8 cellular contexts compared by ENCODE assay signal in genomic region chr14:20306079-20306423, GRCh38. TPM values are rescaled to one million over a fixed set of nuclear protein-coding genes. Genes with fewer than 3 reads are reported as not detected.
DNase-seq lines count a peak whose midpoint lies in the region; ATAC-seq and TF ChIP-seq lines count a peak whose summit lies in the region.

No MANE protein-coding gene starts in this region.

- no peak overlapping the region for H3K56ac ChIP-seq in H9 (ENCODE audit: insufficient read length, low read depth, low read length)

- H3K4me2 ChIP-seq in H9 (ENCODE audit: insufficient read depth, insufficient read length, low read length) = no peak overlapping the region

- peaks cover 5 to 11% (median 10%) of the 10 kb centered on the region in 3 experiments; a peak in 6 of 7 replicates for H3K36me3 Mint-ChIP-seq in H9 (ENCODE audit: insufficient read depth in 1 of 3, low read depth in 3 of 3)
- H3K36me3 Mint-ChIP-seq in activated naive CD8-positive, alpha-beta T cell treated with anti-CD3 and anti-CD28 coated beads, Interleukin-2, amount 10 ng/mL, durations not matched to agents 7 days and 5 days = no peaks in the 10 kb centered on the region

- H3K14ac ChIP-seq in H9 (ENCODE audit: insufficient read depth, low read length) = no peak overlapping the region

- peak overlapping the region; percentile 85 to 97 for H3K4me3 Mint-ChIP-seq in H9
- H3K4me3 Mint-ChIP-seq in activated naive CD8-positive, alpha-beta T cell treated with anti-CD3 and anti-CD28 coated beads, Interleukin-2, amount 10 ng/mL, durations not matched to agents 7 days and 5 days = peak overlapping the region; percentile 92

- H3K27me3 Mint-ChIP-seq in H9 (ENCODE audit: low read depth) = no peaks in the 10 kb centered on the region
- no peaks in the 10 kb centered on the region for H3K27me3 Mint-ChIP-seq in activated naive CD8-positive, alpha-beta T cell treated with anti-CD3 and anti-CD28 coated beads, Interleukin-2, amount 10 ng/mL, durations not matched to agents 7 days and 5 days

- no peak overlapping the region for H3K23ac ChIP-seq in H9 (ENCODE audit: insufficient read length, low read depth, low read length)

- H3K27me3 ChIP-seq in ACC112 (ENCODE audit: insufficient read depth, low read length) (no peaks in the 10 kb centered on the region), H9 (ENCODE audit: insufficient read depth, low read length) (no peaks in the 10 kb centered on the region), mononuclear cell (ENCODE audit: insufficient read depth, low read length) (no peaks in the 10 kb centered on the region)

- no peak overlapping the region for H2BK12ac ChIP-seq in H9 (ENCODE audit: insufficient read length, low read depth, low read length)

- H2BK20ac ChIP-seq in H9 (ENCODE audit: low read depth, low read length, poor library complexity, severe bottlenecking) = no peak overlapping the region

- H2AFZ ChIP-seq in ACC112 (ENCODE audit: low read length, unreplicated experiment) = no peak overlapping the region
- no peak overlapping the region for H2AFZ ChIP-seq in H9 (ENCODE audit: low read length)

- H3T11ph ChIP-seq in H9 (ENCODE audit: low read length) = no peak overlapping the region

- peaks cover 8% of the 10 kb centered on the region for H3K79me2 ChIP-seq in ACC112 (ENCODE audit: control insufficient read depth, insufficient read depth, low read length, unreplicated experiment)
- no peaks in the 10 kb centered on the region for H3K79me2 ChIP-seq in H9 (ENCODE audit: insufficient read depth, low read length)

- H3K4me1 Mint-ChIP-seq in H9 = peaks cover 8% of the 10 kb centered on the region in 2 experiments; a peak in 3 of 4 replicates
- peaks cover 19% of the 10 kb centered on the region for H3K4me1 Mint-ChIP-seq in activated naive CD8-positive, alpha-beta T cell treated with anti-CD3 and anti-CD28 coated beads, Interleukin-2, amount 10 ng/mL, durations not matched to agents 7 days and 5 days

- H3K9me3 ChIP-seq in H9 (ENCODE audit: control insufficient read depth, low read depth, low read length) = no peaks in the 10 kb centered on the region
- H3K9me3 ChIP-seq in mononuclear cell (ENCODE audit: low read depth, low read length) = no peaks in the 10 kb centered on the region

- H3K4ac ChIP-seq in H9 (ENCODE audit: low read depth, low read length) = no peak overlapping the region

- H4K20me1 ChIP-seq in H9 (ENCODE audit: control insufficient read depth, insufficient read depth, insufficient read length) = no peaks in the 10 kb centered on the region

- DNase-seq in H9 = no peak
- no peak for DNase-seq in activated naive CD8-positive, alpha-beta T cell treated with anti-CD3 and anti-CD28 coated beads, Interleukin-2, amount 10 ng/mL, durations not matched to agents 7 days and 5 days
- DNase-seq in NCI-H146 treated with DMSO at 0.1 percent for 48 hours (lab: John Stamatoyannopoulos, UW; ENCODE audit: unreplicated experiment) = no peak
- DNase-seq in DMS53 (lab: John Stamatoyannopoulos, UW) = no peak
- DNase-seq in HK-2 (ENCODE audit: unreplicated experiment) = no peak

- H3K27ac ChIP-seq in ACC112 (ENCODE audit: low read depth, low read length) = no peak overlapping the region
- no peak overlapping the region for H3K27ac ChIP-seq in H9 (ENCODE audit: insufficient read length, low read depth, low read length)

- H3K4me1 ChIP-seq in ACC112 (ENCODE audit: control insufficient read depth, insufficient read depth, low read length, unreplicated experiment) (peaks cover 16% of the 10 kb centered on the region), H9 (ENCODE audit: insufficient read depth, low read length) (no peaks in the 10 kb centered on the region), mononuclear cell (ENCODE audit: insufficient read depth, low read length) (peaks cover 14% of the 10 kb centered on the region)

- H3K4me3 ChIP-seq in ACC112 (ENCODE audit: low read depth, low read length) = peak overlapping the region; percentile 95
- H3K4me3 ChIP-seq in mononuclear cell (ENCODE audit: low read length) = peak overlapping the region; percentile 80

- no CpG with 5 or more reads among the region's 1 CpG for WGBS in H9 (ENCODE audit: extremely low coverage, insufficient read length, low lambda C conversion rate)

- H4K8ac ChIP-seq in H9 (replicated peaks; ENCODE audit: insufficient read length, low read depth, low read length) = no peak overlapping the region

- POLR2A ChIA-PET in activated naive CD8-positive, alpha-beta T cell treated with anti-CD3 and anti-CD28 coated beads, Interleukin-2, amount 10 ng/mL, durations not matched to agents 7 days and 5 days (lab: Charles Lee) = no interaction called here

- no peak overlapping the region for H2AK5ac ChIP-seq in H9 (ENCODE audit: insufficient read length, low read length)

- 0 out of 2 replicates have a peak, but pooled peaks cover 8% of the 10 kb centered on the region for H3K36me3 ChIP-seq in ACC112 (ENCODE audit: insufficient read depth, low read length)

- H4K91ac ChIP-seq in H9 (ENCODE audit: insufficient read length, low read depth, low read length) = no peak overlapping the region

- ATAC-seq in activated naive CD8-positive, alpha-beta T cell treated with anti-CD3 and anti-CD28 coated beads, Interleukin-2, amount 10 ng/mL, durations not matched to agents 7 days and 5 days (ENCODE audit: low read depth) = no peak
- ATAC-seq in HG02884 (IDR thresholded peaks at IDR 0.05; ENCODE audit: unreplicated experiment) = no peak

- H2BK120ac ChIP-seq in H9 (ENCODE audit: low read depth, low read length, poor library complexity, severe bottlenecking) = no peak overlapping the region

- H2BK15ac ChIP-seq in H9 (ENCODE audit: low read depth, low read length) = no peak overlapping the region

- no peak overlapping the region for H3K18ac ChIP-seq in H9 (ENCODE audit: insufficient read length, low read depth, low read length)

- no peak overlapping the region for H3K9ac ChIP-seq in H9 (ENCODE audit: extremely low read depth, insufficient read length, low read length)

- peaks cover 5% of the 10 kb centered on the region for H3K23me2 ChIP-seq in H9 (ENCODE audit: insufficient read length, low read depth, low read length, poor library complexity, severe bottlenecking)

- no peak overlapping the region for H3K27ac Mint-ChIP-seq in H9
- H3K27ac Mint-ChIP-seq in activated naive CD8-positive, alpha-beta T cell treated with anti-CD3 and anti-CD28 coated beads, Interleukin-2, amount 10 ng/mL, durations not matched to agents 7 days and 5 days = peak overlapping the region; percentile 85

- H3K79me1 ChIP-seq in H9 (ENCODE audit: insufficient read depth, low read depth, low read length, poor library complexity, severe bottlenecking) = no peaks in the 10 kb centered on the region

- peak; percentile 5; the same call in 1 of the 3 replicates for TF ChIP-seq CTCF in H9 (conservative IDR thresholded peaks at IDR 0.05)

- H3K9me3 Mint-ChIP-seq in H9 = peaks cover 3 to 5% of the 10 kb centered on the region in 2 experiments; a peak in 4 of 5 replicates
- H3K9me3 Mint-ChIP-seq in activated naive CD8-positive, alpha-beta T cell treated with anti-CD3 and anti-CD28 coated beads, Interleukin-2, amount 10 ng/mL, durations not matched to agents 7 days and 5 days = no peaks in the 10 kb centered on the region

- H2BK5ac ChIP-seq in H9 (ENCODE audit: insufficient read length, low read length) = no peak overlapping the region

- H4K5ac ChIP-seq in H9 (ENCODE audit: insufficient read length, low read depth, low read length) = no peak overlapping the region

RNA-seq across cellular contexts. Expression of gene TTC5, which starts 0.3 kb away (rescaled TPM):
- total RNA-seq in H9 (2021) (20.6 and 22.6 TPM in 2 replicates), mononuclear cell (7.0 TPM)
- total RNA-seq in activated naive CD8-positive, alpha-beta T cell treated with anti-CD3 and anti-CD28 coated beads, Interleukin-2, amount 10 ng/mL, durations not matched to agents 7 days and 5 days = 10 to 100 TPM; 21.9 to 22.2 TPM

RNA-seq across cellular contexts. Expression of gene CCNB1IP1, which starts 27.0 kb away (rescaled TPM):
- total RNA-seq in H9 (2021) = 165 and 168 TPM in 2 replicates
- total RNA-seq in activated naive CD8-positive, alpha-beta T cell treated with anti-CD3 and anti-CD28 coated beads, Interleukin-2, amount 10 ng/mL, durations not matched to agents 7 days and 5 days = 10 to 100 TPM; 35.0 to 39.5 TPM
- total RNA-seq in mononuclear cell = 39.7 TPM

RNA-seq across cellular contexts. Expression of gene PARP2, which starts 37.4 kb away (rescaled TPM):
- 25.2 and 25.4 TPM in 2 replicates for total RNA-seq in H9 (2021)
- total RNA-seq in activated naive CD8-positive, alpha-beta T cell treated with anti-CD3 and anti-CD28 coated beads, Interleukin-2, amount 10 ng/mL, durations not matched to agents 7 days and 5 days = 10 to 100 TPM; 28.3 to 32.7 TPM
- total RNA-seq in mononuclear cell = 6.0 TPM
